ENCODE assay signal across 10 cellular contexts in genomic region chr17:66655861-66656260, GRCh38.
DNase-seq lines count a peak whose midpoint lies in the region; ATAC-seq lines count a peak whose summit lies in the region.
"Had no signal": no experiment of that assay in that cellular context is flagged by ENCODE, and none has a peak within 500 bp of the region (broad histone marks: within the 10 kb centered on the region; RNA-seq: fewer than 3 reads in every experiment).

No MANE protein-coding gene starts in this region.

- H3K27ac Mint-ChIP-seq in activated T-cell treated with anti-CD3 and anti-CD28 coated beads, Interleukin-2, amount 50 U/mL, for 72 hours, result peak overlapping the region; percentile 90
- peak overlapping the region in 2 of 8 donors; percentile 26 to 44 for H3K27ac Mint-ChIP-seq in CD8-positive, alpha-beta memory T cell

- H3K4me1 ChIP-seq in CD8-positive, alpha-beta memory T cell (ENCODE audit: insufficient read depth, low read length), result peaks cover 9% of the 10 kb centered on the region

- H3K27me3 Mint-ChIP-seq in activated T-cell treated with anti-CD3 and anti-CD28 coated beads, Interleukin-2, amount 50 U/mL, for 72 hours (ENCODE audit: low read depth), result no peaks in the 10 kb centered on the region
- no peaks in the 10 kb centered on the region for H3K27me3 Mint-ChIP-seq in CD8-positive, alpha-beta memory T cell

- peaks cover 62% of the 10 kb centered on the region for H3K4me1 Mint-ChIP-seq in activated T-cell treated with anti-CD3 and anti-CD28 coated beads, Interleukin-2, amount 50 U/mL, for 72 hours (ENCODE audit: low read depth)
- H3K4me1 Mint-ChIP-seq in CD8-positive, alpha-beta memory T cell, result peaks cover 6 to 30% (median 9%) of the 10 kb centered on the region in 3 donors

- no peak overlapping the region for H3K4me3 ChIP-seq in CD8-positive, alpha-beta memory T cell (ENCODE audit: low read length)

- peaks cover 4% of the 10 kb centered on the region for H3K36me3 ChIP-seq in CD8-positive, alpha-beta memory T cell (ENCODE audit: insufficient read depth, low read length)

- H3K4me3 Mint-ChIP-seq in activated T-cell treated with anti-CD3 and anti-CD28 coated beads, Interleukin-2, amount 50 U/mL, for 72 hours, result peak overlapping the region; percentile 36 to 68
- H3K4me3 Mint-ChIP-seq in CD8-positive, alpha-beta memory T cell, result no peak overlapping the region

- H3K27ac ChIP-seq in CD8-positive, alpha-beta memory T cell (ENCODE audit: low read depth, low read length), result no peak overlapping the region
- H3K27ac ChIP-seq: C4-2B had no signal

- CTCF ChIA-PET in CD8-positive, alpha-beta memory T cell (lab: Charles Lee), result no interaction called here

- DNase-seq in activated CD8-positive, alpha-beta memory T cell treated with anti-CD3 and anti-CD28 coated beads, Interleukin-2, amount 50 U/mL, for 24 hours (ENCODE audit: extremely low read depth), result peak; percentile 55
- DNase-seq in activated CD8-positive, alpha-beta memory T cell treated with anti-CD3 and anti-CD28 coated beads, Interleukin-2, amount 50 U/mL, for 48 hours, result no peak
- peak; percentile 71 to 80 for DNase-seq in activated T-cell treated with anti-CD3 and anti-CD28 coated beads, Interleukin-2, amount 50 U/mL, for 72 hours
- DNase-seq in inferior parietal cortex (ENCODE audit: extremely low spot score) (peak; percentile 52), GM19238 (ENCODE audit: insufficient read length, low spot score) (no peak), DMS 273 treated with DMSO at 0.1 percent for 48 hours (lab: John Stamatoyannopoulos, UW) (no peak)
- peak; percentile 41 to 71 for DNase-seq in stimulated activated CD8-positive, alpha-beta memory T cell treated with anti-CD3 and anti-CD28 coated beads, Interleukin-7, amount 100 ng/mL, for 4 hours (ENCODE audit: low read depth in 2 of 2)
- DNase-seq in CD8-positive, alpha-beta memory T cell, result no peak
- DNase-seq: NCI-H1092 had no signal

- POLR2A ChIA-PET in CD8-positive, alpha-beta memory T cell (lab: Charles Lee), result no interaction called here

- peak; percentile 91 for ATAC-seq in activated T-cell treated with anti-CD3 and anti-CD28 coated beads, Interleukin-2, amount 50 U/mL, for 72 hours (replicated peaks in 1 of 2)

- H3K36me3 Mint-ChIP-seq in activated T-cell treated with anti-CD3 and anti-CD28 coated beads, Interleukin-2, amount 50 U/mL, for 72 hours (ENCODE audit: insufficient read depth in 2 of 2), result peaks cover 36 to 60% of the 10 kb centered on the region in 2 donors
- H3K36me3 Mint-ChIP-seq in CD8-positive, alpha-beta memory T cell, result peaks cover 19 to 24% (median 23%) of the 10 kb centered on the region in 3 donors

- peaks cover 5 to 7% of the 10 kb centered on the region in 2 donors for H3K9me3 Mint-ChIP-seq in activated T-cell treated with anti-CD3 and anti-CD28 coated beads, Interleukin-2, amount 50 U/mL, for 72 hours
- H3K9me3 Mint-ChIP-seq in CD8-positive, alpha-beta memory T cell, result peaks cover 0 to 3% (median 2%) of the 10 kb centered on the region in 5 donors

- no peaks in the 10 kb centered on the region for H3K9me3 ChIP-seq in CD8-positive, alpha-beta memory T cell (ENCODE audit: low read length)

- no peaks in the 10 kb centered on the region for H3K27me3 ChIP-seq in CD8-positive, alpha-beta memory T cell (ENCODE audit: insufficient read depth, low read length, poor library complexity, severe bottlenecking)

Comparison
In these comparisons a context has a peak if more than half of its experiments do, and no peak if none do; other contexts are left out.
1. DNase-seq: peak in activated CD8-positive, alpha-beta memory T cell treated with anti-CD3 and anti-CD28 coated beads, Interleukin-2, amount 50 U/mL, for 24 hours (single experiment), activated T-cell treated with anti-CD3 and anti-CD28 coated beads, Interleukin-2, amount 50 U/mL, for 72 hours (2 of 2), inferior parietal cortex (single experiment) and stimulated activated CD8-positive, alpha-beta memory T cell treated with anti-CD3 and anti-CD28 coated beads, Interleukin-7, amount 100 ng/mL, for 4 hours (2 of 2); none in activated CD8-positive, alpha-beta memory T cell treated with anti-CD3 and anti-CD28 coated beads, Interleukin-2, amount 50 U/mL, for 48 hours (single experiment), CD8-positive, alpha-beta memory T cell (0 of 5), GM19238 (single experiment) and DMS 273 treated with DMSO at 0.1 percent for 48 hours (single experiment).
2. H3K4me3 Mint-ChIP-seq: peak in activated T-cell treated with anti-CD3 and anti-CD28 coated beads, Interleukin-2, amount 50 U/mL, for 72 hours (2 of 2); none in CD8-positive, alpha-beta memory T cell (0 of 7).